Comparison of ENCODE assay signal across 8 cellular contexts in genomic region chr11:76445122-76446084, GRCh38. TPM values are rescaled to one million over a fixed set of nuclear protein-coding genes. Genes with fewer than 3 reads are reported as not detected.
A peak's percentile ranks its signal among the peaks of the same experiment; 100 is the strongest.
DNase-seq lines count a peak whose midpoint lies in the region; ATAC-seq, FAIRE-seq and TF ChIP-seq lines count a peak whose summit lies in the region.

No MANE protein-coding gene starts in this region.

- in situ Hi-C loops in HepG2 (cut with HindIII; ENCODE audit: extremely low pct_ligation_motif_present, low pct_unique_long_range_greater_than_20kb), result no loop called here

- peak; percentile 68 for FAIRE-seq in HepG2 (lab: Jason Lieb, UNC)

- peaks cover 2 to 16% of the 10 kb centered on the region in 2 experiments; a peak in 3 of 5 replicates for H3K36me3 ChIP-seq in HepG2 (replicated peaks in 1 of 2; ENCODE audit: control insufficient read depth in 1 of 2, insufficient read depth in 2 of 2, low read length in 2 of 2)

- ATAC-seq in GM19023 (IDR thresholded peaks at IDR 0.05; ENCODE audit: unreplicated experiment) (peak; percentile 25), HG03378 (IDR thresholded peaks at IDR 0.05; ENCODE audit: unreplicated experiment) (peak; percentile 7), HepG2 (peak; percentile 67)

- TF ChIP-seq EP300 in HepG2 (IDR thresholded peaks at IDR 0.05; ENCODE audit: low read depth in 2 of 2, low read length in 2 of 2) (no peak), HepG2 (CRISPR knock-in tag; IDR thresholded peaks at IDR 0.05; ENCODE audit: borderline replicate concordance) (no peak)

- under 1% methylated on average over 25 of the region's 56 CpGs for WGBS in HepG2 (ENCODE audit: low lambda C conversion rate)

- H3K27ac ChIP-seq in HepG2 (ENCODE audit: extremely low read length, insufficient read depth, low read length), result peak overlapping the region; percentile 92

- peak overlapping the region; percentile 90 to 93 (median 92) for H3K4me3 ChIP-seq in HepG2 (replicated peaks in 1 of 3; ENCODE audit: insufficient read depth in 1 of 3, low read depth in 2 of 3, low read length in 3 of 3)

- no peaks in the 10 kb centered on the region for H3K9me3 ChIP-seq in HepG2 (ENCODE audit: low read length)

- H3K4me1 ChIP-seq in HepG2 (ENCODE audit: insufficient read depth, low read length), result peaks cover 23% of the 10 kb centered on the region

- POLR2A ChIA-PET in HepG2 (lab: Yijun Ruan, JAX), result interaction anchor here (0.9 to 1.1 kb wide), 2 partner anchors 13 to 64 kb away, joined by 3 to 5 read pairs; partner anchors contain the start of gene GVQW3

- peak in 1 of 2 experiments; percentile 54; a peak in 1 of 4 replicates for TF ChIP-seq POLR2A in HepG2 (IDR thresholded peaks at IDR 0.05; ENCODE audit: insufficient read depth in 1 of 2, low read depth in 2 of 2, low read length in 2 of 2)

- H3K79me2 ChIP-seq in HepG2 (ENCODE audit: insufficient read depth, low read length), result peaks cover 54% of the 10 kb centered on the region

- no peaks in the 10 kb centered on the region; a peak in 1 of 5 replicates for H3K27me3 ChIP-seq in HepG2 (ENCODE audit: control insufficient read depth in 1 of 2, insufficient read depth in 2 of 2, low read length in 2 of 2)

- peak overlapping the region; percentile 97 for H3K9ac ChIP-seq in HepG2 (ENCODE audit: insufficient read depth, low read depth, low read length)

- peaks cover 11% of the 10 kb centered on the region; the same call in 1 of the 2 replicates for H4K20me1 ChIP-seq in HepG2 (ENCODE audit: insufficient read depth, low read length)

- TF ChIP-seq CTCF in HepG2 (CRISPR knock-in tag; IDR thresholded peaks at IDR 0.05), result no peak

- DNase-seq in AG08395 (ENCODE audit: low spot score), result peak; percentile 88
- peak; percentile 60 for DNase-seq in NCI-H524 treated with DMSO at 0.1 percent for 48 hours (lab: John Stamatoyannopoulos, UW)
- DNase-seq in activated CD4-positive, alpha-beta T cell treated with anti-CD3 and anti-CD28 coated beads, Interleukin-2, amount 50 U/mL, for 1 hour, result peak; percentile 35
- DNase-seq in dermis blood vessel endothelial cell, result peak; percentile 95
- peak; percentile 79 for DNase-seq in HepG2 (ENCODE audit: low spot score)
- DNase-seq in stimulated activated CD4-positive, alpha-beta T cell treated with anti-CD3 and anti-CD28 coated beads, Interleukin-2, amount 100 ng/mL, for 4 hours (ENCODE audit: low read depth), result peak; percentile 10

- peak overlapping the region; percentile 95 for H3K4me2 ChIP-seq in HepG2 (ENCODE audit: low read depth, low read length)

- TF ChIP-seq RAD21 in HepG2 (CRISPR knock-in tag; IDR thresholded peaks at IDR 0.05), result no peak

- CTCF ChIA-PET in HepG2 (lab: Yijun Ruan, JAX; ENCODE audit: low intra/inter-chr PET ratio, low total read pairs), result no interaction called here

- TSS peak; percentile 51 for BruUV-seq in HepG2 (replicated peaks; lab: Mats Ljungman, UMichigan)

- intact Hi-C loops in HepG2 (cut with micrococcal nuclease; ENCODE audit: unreplicated experiment), result loop anchor here (2.0 kb wide), 1 partner anchor 65 kb away; the partner anchor contains the start of genes GVQW3 and THAP12

- peak overlapping the region; percentile 38 for H2AFZ ChIP-seq in HepG2 (ENCODE audit: low read length)

TF ChIP-seq in HepG2, 621 proteins besides CTCF, POLR2A, EP300 and RAD21 (continues in another document):
- no peak for TF ChIP-seq ZNF724P (CRISPR knock-in tag; IDR thresholded peaks at IDR 0.05; ENCODE audit: borderline replicate concordance)
- no peak for TF ChIP-seq ZNF784 (CRISPR knock-in tag; IDR thresholded peaks at IDR 0.05; ENCODE audit: borderline replicate concordance)
- no peak for TF ChIP-seq HOXA5 (CRISPR knock-in tag; IDR thresholded peaks at IDR 0.05)
- no peak for TF ChIP-seq SMAD3 (CRISPR knock-in tag; IDR thresholded peaks at IDR 0.05)
- no peak for TF ChIP-seq NFE2 (CRISPR knock-in tag; IDR thresholded peaks at IDR 0.05)
- TF ChIP-seq ATF1 (CRISPR knock-in tag; IDR thresholded peaks at IDR 0.05), result no peak
- peak; percentile 24; the same call in 1 of the 2 replicates for TF ChIP-seq MTA1 (CRISPR knock-in tag; IDR thresholded peaks at IDR 0.05; ENCODE audit: borderline replicate concordance)
- peak; percentile 39; the same call in 1 of the 2 replicates for TF ChIP-seq KMT2B (CRISPR knock-in tag; IDR thresholded peaks at IDR 0.05)
- TF ChIP-seq ARID4A (CRISPR knock-in tag; IDR thresholded peaks at IDR 0.05; ENCODE audit: borderline replicate concordance), result peak; percentile 15; the same call in 1 of the 2 replicates
- TF ChIP-seq BRCA1 (CRISPR knock-in tag; IDR thresholded peaks at IDR 0.05), result no peak

RNA-seq across cellular contexts. Expression of gene EMSY, which starts 0.6 kb away (rescaled TPM):
- 9.6 and 21.4 TPM in 2 replicates for total RNA-seq in dermis blood vessel endothelial cell
- 10.6 and 11.6 TPM in 2 replicates for total RNA-seq in HepG2 (2016; rRNA removed; fragmentation: Illumina TruSeq; extraction: Trizol)
- 10.9 and 11.4 TPM in 2 replicates for total RNA-seq in HepG2 (2016; cell fraction: cytosol; rRNA removed; fragmentation: Illumina TruSeq; extraction: Trizol; ENCODE audit: low read depth)
- total RNA-seq in HepG2 (2016; cell fraction: insoluble cytoplasmic fraction; rRNA removed; fragmentation: Illumina TruSeq; extraction: Trizol), result 9.9 and 11.7 TPM in 2 replicates
- 6.4 and 6.7 TPM in 2 replicates for total RNA-seq in HepG2 (2016; cell fraction: membrane; rRNA removed; fragmentation: Illumina TruSeq; extraction: Trizol)
- 30.0 and 30.3 TPM in 2 replicates for total RNA-seq in HepG2 (2016; cell fraction: nucleus; rRNA removed; fragmentation: Illumina TruSeq; extraction: Trizol)
- 16.6 and 18.5 TPM in 2 replicates for polyA plus RNA-seq in HepG2 (2011; rRNA removed)
- polyA plus RNA-seq in HepG2 (2011; cell fraction: cytosol; rRNA removed), result 8.0 and 8.3 TPM in 2 replicates
- polyA plus RNA-seq in HepG2 (2011; cell fraction: nucleus; rRNA removed), result 22.2 and 33.5 TPM in 2 replicates
- 8.1 and 12.0 TPM in 2 replicates for polyA plus RNA-seq in HepG2 (2012)
- polyA plus RNA-seq in HepG2 (2016; cell fraction: cytosol; fragmentation: Illumina TruSeq; extraction: Trizol; ENCODE audit: low read depth), result 0.51 and 0.80 TPM in 2 replicates
- polyA plus RNA-seq in HepG2 (2016; cell fraction: insoluble cytoplasmic fraction; fragmentation: Illumina TruSeq; extraction: Trizol; ENCODE audit: low read depth), result 10.5 and 12.2 TPM in 2 replicates
- 1.2 and 1.9 TPM in 2 replicates for polyA plus RNA-seq in HepG2 (2016; cell fraction: membrane; fragmentation: Illumina TruSeq; extraction: Trizol; ENCODE audit: low read depth)
- 22.0 and 24.6 TPM in 2 replicates for polyA plus RNA-seq in HepG2 (2016; cell fraction: nucleus; fragmentation: Illumina TruSeq; extraction: Trizol; ENCODE audit: insufficient read depth, low read depth)
- polyA minus RNA-seq in HepG2 (2011; rRNA and poly(A)+ RNA removed; ENCODE audit: low replicate concordance), result 25.3 and 56.5 TPM in 2 replicates
- 7.3 and 8.1 TPM in 2 replicates for polyA minus RNA-seq in HepG2 (2011; cell fraction: cytosol; rRNA and poly(A)+ RNA removed)
- 74.8 and 84.5 TPM in 2 replicates for polyA minus RNA-seq in HepG2 (2011; cell fraction: nucleus; rRNA and poly(A)+ RNA removed)

Comparison
In these comparisons a context has a peak if more than half of its experiments do, and no peak if none do; other contexts are left out.
1. Peak in every context shown above with its lines: DNase-seq, ATAC-seq, H3K4me3 ChIP-seq and H3K27ac ChIP-seq.
2. DNase-seq: peak in every context shown above with its lines; median percentile 95 in dermis blood vessel endothelial cell; 88 in AG08395; 79 in HepG2; 60 in NCI-H524 treated with DMSO at 0.1 percent for 48 hours; 35 in activated CD4-positive, alpha-beta T cell treated with anti-CD3 and anti-CD28 coated beads, Interleukin-2, amount 50 U/mL, for 1 hour; 10 in stimulated activated CD4-positive, alpha-beta T cell treated with anti-CD3 and anti-CD28 coated beads, Interleukin-2, amount 100 ng/mL, for 4 hours.
3. ATAC-seq: peak in every context shown above with its lines; median percentile 67 in HepG2; 25 in GM19023; 7 in HG03378.